In genomic region chr3:10779293-10779805, GRCh38 we compare ENCODE assay signal across 1 cellular context.
A peak's percentile ranks its signal among the peaks of the same experiment; 100 is the strongest.
TF ChIP-seq lines count a peak whose summit lies in the region.

No MANE protein-coding gene starts in this region.

TF ChIP-seq in HepG2, 621 proteins besides CTCF, POLR2A, EP300 and RAD21:
- TF ChIP-seq ZNF687 (CRISPR knock-in tag; IDR thresholded peaks at IDR 0.05) = 0 out of 2 replicates have a peak, but pooled peaks have one; percentile 9
- no peak for TF ChIP-seq DBP (CRISPR knock-in tag; IDR thresholded peaks at IDR 0.05; ENCODE audit: not compliant biosample characterization)
